Comparison of ENCODE assay signal across 8 cellular contexts in the genomic region with DNA sequence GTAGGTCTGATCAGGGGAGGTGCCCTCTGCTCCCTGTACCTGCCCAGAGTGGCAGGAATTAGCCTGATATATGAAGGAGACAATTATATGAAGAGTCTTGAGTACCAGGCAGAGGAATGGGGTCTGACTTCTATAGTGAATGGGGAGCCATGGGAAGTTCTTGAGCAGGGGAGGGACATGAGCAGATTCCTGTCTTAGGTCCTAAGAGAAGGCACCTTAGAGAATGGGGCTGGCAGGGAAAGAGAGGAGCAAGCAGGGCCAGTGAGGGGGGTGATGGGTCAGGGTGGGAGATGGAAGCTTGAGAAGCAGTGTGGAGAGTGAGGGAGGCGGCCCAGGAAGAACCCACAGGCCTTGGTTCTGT. TPM values are rescaled to one million over a fixed set of nuclear protein-coding genes. Genes with fewer than 3 reads are reported as not detected.
DNase-seq lines count a peak whose midpoint lies in the region; ATAC-seq and TF ChIP-seq lines count a peak whose summit lies in the region.

No MANE protein-coding gene starts in this region.

- H3K27me3 ChIP-seq in Loucy (ENCODE audit: insufficient read depth, low read length, poor library complexity, severe bottlenecking) (peaks cover 4% of the 10 kb centered on the region), right lobe of liver (no peaks in the 10 kb centered on the region)

- no peak for DNase-seq in central memory CD8-positive, alpha-beta T cell (ENCODE audit: low spot score in 2 of 2)
- DNase-seq in T-cell (no peak), COR-L47 (lab: John Stamatoyannopoulos, UW) (no peak), right lobe of liver (no peak)

- H3K27ac Mint-ChIP-seq in central memory CD8-positive, alpha-beta T cell (ENCODE audit: low read depth): peak overlapping the region; percentile 49
- H3K27ac Mint-ChIP-seq in nephron (peak overlapping the region; percentile 89 to 95 (median 92)), T-cell (no peak overlapping the region)

- TF ChIP-seq POLR2A in right lobe of liver (IDR thresholded peaks at IDR 0.05): no peak

- H3K36me3 ChIP-seq in Loucy (ENCODE audit: insufficient read depth, low read length) (no peaks in the 10 kb centered on the region), right lobe of liver (no peaks in the 10 kb centered on the region)

- no peaks in the 10 kb centered on the region for H3K79me2 ChIP-seq in Loucy (ENCODE audit: insufficient read depth, low read length)

- H3K4me3 Mint-ChIP-seq in central memory CD8-positive, alpha-beta T cell: peak overlapping the region; percentile 33
- H3K4me3 Mint-ChIP-seq in nephron (peak overlapping the region; percentile 19 to 52 (median 43)), T-cell (peak overlapping the region in 1 of 3 donors; percentile 58)

- peaks cover 44% of the 10 kb centered on the region for H3K27me3 Mint-ChIP-seq in central memory CD8-positive, alpha-beta T cell
- H3K27me3 Mint-ChIP-seq in nephron (ENCODE audit: low read depth) (no peaks in the 10 kb centered on the region), T-cell (peaks cover 52 to 64% of the 10 kb centered on the region in 2 donors)

- TF ChIP-seq CTCF in C4-2B (conservative IDR thresholded peaks at IDR 0.05) (no peak), Loucy (conservative IDR thresholded peaks at IDR 0.05; ENCODE audit: low read length) (no peak), nephron (IDR thresholded peaks at IDR 0.05; ENCODE audit: unreplicated experiment in 3 of 3) (no peak), right lobe of liver (IDR thresholded peaks at IDR 0.05) (no peak)

- H3K4me1 Mint-ChIP-seq in central memory CD8-positive, alpha-beta T cell: peaks cover 18% of the 10 kb centered on the region
- H3K4me1 Mint-ChIP-seq in nephron: peaks cover 71% of the 10 kb centered on the region
- peaks cover 17 to 33% (median 22%) of the 10 kb centered on the region in 3 donors for H3K4me1 Mint-ChIP-seq in T-cell

- no peaks in the 10 kb centered on the region for H3K9me3 Mint-ChIP-seq in central memory CD8-positive, alpha-beta T cell
- H3K9me3 Mint-ChIP-seq in nephron (no peaks in the 10 kb centered on the region), T-cell (no peaks in the 10 kb centered on the region)

- no peak overlapping the region for H3K9ac ChIP-seq in Loucy (ENCODE audit: low read depth, low read length, poor library complexity, severe bottlenecking)

- POLR2A ChIA-PET in T-cell (lab: Charles Lee): no interaction called here

- H3F3A ChIP-seq in Loucy (ENCODE audit: low read depth): no peaks in the 10 kb centered on the region

- peak overlapping the region; percentile 52 for H3K4me2 ChIP-seq in Loucy (ENCODE audit: low read depth, low read length, poor library complexity, severe bottlenecking)

- H3K9me3 ChIP-seq in Loucy (ENCODE audit: insufficient read depth, low read depth, low read length) (no peaks in the 10 kb centered on the region), right lobe of liver (no peaks in the 10 kb centered on the region)

- ATAC-seq in central memory CD8-positive, alpha-beta T cell (replicated peaks; ENCODE audit: extremely low read depth, poor library complexity, severe bottlenecking): no peak
- ATAC-seq in HG03571 (IDR thresholded peaks at IDR 0.05; ENCODE audit: unreplicated experiment) (no peak), T-cell (replicated peaks in 1 of 4) (no peak), right lobe of liver (no peak)

- no peaks in the 10 kb centered on the region for H4K20me1 ChIP-seq in Loucy (ENCODE audit: insufficient read depth, low read length, poor library complexity, severe bottlenecking)

- H3K4me3 ChIP-seq in Loucy (ENCODE audit: low read length, poor library complexity, severe bottlenecking) (no peak overlapping the region), right lobe of liver (no peak overlapping the region)

- no peaks in the 10 kb centered on the region for H3K9me2 ChIP-seq in Loucy (replicated peaks; ENCODE audit: low read depth, low read length)

- CTCF ChIA-PET in T-cell (lab: Charles Lee): interaction anchor here in 1 of 2 donors (0.6 to 4.5 kb wide), 2 partner anchors 61 to 66 kb away, joined by 6 to 26 read pairs; no protein-coding TSS in a partner anchor

- H3K27ac ChIP-seq in C4-2B (peak overlapping the region; percentile 4; the same call in 1 of the 2 replicates), right lobe of liver (no peak overlapping the region)

- intact Hi-C loops in right lobe of liver (cut with DNase I): no loop called here

- H3K36me3 Mint-ChIP-seq in central memory CD8-positive, alpha-beta T cell (ENCODE audit: insufficient read depth): peaks cover 3% of the 10 kb centered on the region
- H3K36me3 Mint-ChIP-seq in nephron (ENCODE audit: low read depth) (peaks cover 12% of the 10 kb centered on the region), T-cell (no peaks in the 10 kb centered on the region)

- WGBS in right lobe of liver (ENCODE audit: insufficient coverage, low coverage, low lambda C conversion rate, missing lambda C conversion rate): no CpG with 5 or more reads among the region's 1 CpG

- H3K4me1 ChIP-seq in Loucy (ENCODE audit: insufficient read depth, low read length, poor library complexity, severe bottlenecking) (peaks cover 16% of the 10 kb centered on the region), right lobe of liver (peaks cover 0 to 12% (median 5%) of the 10 kb centered on the region in 4 donors)

- H2AFZ ChIP-seq in Loucy (ENCODE audit: low read length): no peak overlapping the region

RNA-seq across cellular contexts. Expression of gene CD276, which starts 12.4 kb away (rescaled TPM):
- under 1 TPM in 3 of 5 donors, not detected in 2; 0.66 to 0.76 (median 0.76) TPM for total RNA-seq in T-cell
- total RNA-seq in right lobe of liver: 10 to 100 TPM; 18.8 to 56.5 (median 23.8) TPM

RNA-seq across cellular contexts. Expression of gene INSYN1, which starts 56.5 kb away (rescaled TPM):
- not detected for total RNA-seq in T-cell
- total RNA-seq in right lobe of liver: under 1 TPM; 0.25 to 0.68 (median 0.32) TPM

Comparison
In these comparisons a context has a peak if more than half of its experiments do, and no peak if none do; other contexts are left out.
1. H3K27ac Mint-ChIP-seq: peak in central memory CD8-positive, alpha-beta T cell (single experiment) and nephron (3 of 3); none in T-cell (0 of 2).
2. RNA of gene CD276, which starts 12.4 kb away (total RNA-seq): 18.8 to 56.5 TPM in right lobe of liver; 0.66 to 0.76 TPM in T-cell; every median in the first group is over 10 times any median in the second.